Comparison of ENCODE assay signal across 19 cellular contexts in genomic region chr18:24552218-24552617, GRCh38.
"Had no signal": no experiment of that assay in that cellular context is flagged by ENCODE, and none has a peak within 500 bp of the region (broad histone marks: within the 10 kb centered on the region; RNA-seq: fewer than 3 reads in every experiment).

No MANE protein-coding gene starts in this region.

- DNase-seq: activated CD4-positive, alpha-beta T cell treated with anti-CD3 and anti-CD28 coated beads, Interleukin-2, amount 10 ng/mL, durations not matched to agents 24 days and 14 days; activated CD8-positive, alpha-beta T cell treated with anti-CD3 and anti-CD28 coated beads for 36 hours; activated naive CD4-positive, alpha-beta T cell treated with anti-CD3 and anti-CD28 coated beads for 36 hours; activated T-cell treated with anti-CD3 and anti-CD28 coated beads, Interleukin-2, amount 50 U/mL, for 24 hours; aorta; colonic mucosa; endodermal cell; foreskin keratinocyte; mesenchymal stem cell; mucosa of descending colon; naive thymus-derived CD8-positive, alpha-beta T cell; retina; T-helper 1 cell; T-helper 9 cell; transverse colon had no signal

- H3K9me3 Mint-ChIP-seq: activated CD4-positive, alpha-beta T cell treated with anti-CD3 and anti-CD28 coated beads, Interleukin-2, amount 10 ng/mL, durations not matched to agents 24 days and 14 days; activated CD8-positive, alpha-beta T cell treated with anti-CD3 and anti-CD28 coated beads for 36 hours; activated naive CD4-positive, alpha-beta T cell treated with anti-CD3 and anti-CD28 coated beads for 36 hours; activated T-cell treated with anti-CD3 and anti-CD28 coated beads, Interleukin-2, amount 50 U/mL, for 24 hours; central memory CD8-positive, alpha-beta T cell; endodermal cell; naive thymus-derived CD8-positive, alpha-beta T cell; stimulated activated naive CD8-positive, alpha-beta T cell treated with anti-CD3 and anti-CD28 coated beads, Interleukin-15, Interleukin-2, amounts not matched to agents 100 ng/mL and 50 ng/mL, for 24 hours had no signal

- H3K4me2 ChIP-seq: hepatocyte had no signal

- H3K27me3 ChIP-seq: colonic mucosa, foreskin keratinocyte, hepatocyte, transverse colon had no signal

- H2AFZ ChIP-seq: hepatocyte had no signal

- H3K36me3 Mint-ChIP-seq: naive thymus-derived CD8-positive, alpha-beta T cell had no signal

- H3K4me3 Mint-ChIP-seq: activated CD4-positive, alpha-beta T cell treated with anti-CD3 and anti-CD28 coated beads, Interleukin-2, amount 10 ng/mL, durations not matched to agents 24 days and 14 days; activated CD8-positive, alpha-beta T cell treated with anti-CD3 and anti-CD28 coated beads for 36 hours; activated naive CD4-positive, alpha-beta T cell treated with anti-CD3 and anti-CD28 coated beads for 36 hours; activated T-cell treated with anti-CD3 and anti-CD28 coated beads, Interleukin-2, amount 50 U/mL, for 24 hours; central memory CD8-positive, alpha-beta T cell; endodermal cell; naive thymus-derived CD8-positive, alpha-beta T cell; stimulated activated naive CD8-positive, alpha-beta T cell treated with anti-CD3 and anti-CD28 coated beads, Interleukin-15, Interleukin-2, amounts not matched to agents 100 ng/mL and 50 ng/mL, for 24 hours had no signal

- H3K27ac Mint-ChIP-seq: activated CD4-positive, alpha-beta T cell treated with anti-CD3 and anti-CD28 coated beads, Interleukin-2, amount 10 ng/mL, durations not matched to agents 24 days and 14 days; activated CD8-positive, alpha-beta T cell treated with anti-CD3 and anti-CD28 coated beads for 36 hours; activated naive CD4-positive, alpha-beta T cell treated with anti-CD3 and anti-CD28 coated beads for 36 hours; activated T-cell treated with anti-CD3 and anti-CD28 coated beads, Interleukin-2, amount 50 U/mL, for 24 hours; naive thymus-derived CD8-positive, alpha-beta T cell; stimulated activated naive CD8-positive, alpha-beta T cell treated with anti-CD3 and anti-CD28 coated beads, Interleukin-15, Interleukin-2, amounts not matched to agents 100 ng/mL and 50 ng/mL, for 24 hours had no signal

- H3K4me3 ChIP-seq: colonic mucosa, hepatocyte, mucosa of descending colon, transverse colon had no signal

- H3K36me3 ChIP-seq: colonic mucosa, transverse colon had no signal

- H3K79me2 ChIP-seq: hepatocyte had no signal

- H3K4me1 ChIP-seq: colonic mucosa, transverse colon had no signal

- H3K27me3 Mint-ChIP-seq: activated T-cell treated with anti-CD3 and anti-CD28 coated beads, Interleukin-2, amount 50 U/mL, for 24 hours; central memory CD8-positive, alpha-beta T cell had no signal

- H3K27ac ChIP-seq: colonic mucosa, epithelial cell of prostate, foreskin keratinocyte, hepatocyte, transverse colon had no signal

- H3K4me1 Mint-ChIP-seq: activated CD4-positive, alpha-beta T cell treated with anti-CD3 and anti-CD28 coated beads, Interleukin-2, amount 10 ng/mL, durations not matched to agents 24 days and 14 days; central memory CD8-positive, alpha-beta T cell; naive thymus-derived CD8-positive, alpha-beta T cell had no signal

- ATAC-seq: activated CD8-positive, alpha-beta T cell treated with anti-CD3 and anti-CD28 coated beads for 36 hours; foreskin keratinocyte; mucosa of descending colon; naive thymus-derived CD8-positive, alpha-beta T cell had no signal
